ENCODE assay signal across 1 cellular context in the genomic region with DNA sequence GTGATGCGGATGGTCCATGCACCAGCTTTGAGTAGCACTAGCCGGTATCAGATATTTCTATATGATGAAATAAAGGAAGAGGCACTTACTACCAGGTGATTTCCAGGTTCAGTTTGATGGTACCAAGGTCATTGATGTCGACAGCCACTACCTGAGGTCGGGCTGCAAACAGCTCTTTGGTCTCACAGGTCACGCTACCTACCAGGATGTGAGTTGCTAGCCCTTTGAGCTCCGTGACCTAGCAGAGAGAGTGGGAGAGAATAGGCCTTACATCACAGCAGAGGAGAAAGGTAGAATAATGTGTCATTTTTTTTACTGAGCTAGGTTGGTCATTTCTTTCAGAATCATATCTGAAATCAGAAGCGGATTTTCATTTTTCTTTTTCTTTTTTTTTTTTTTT.
A peak's percentile ranks its signal among the peaks of the same experiment; 100 is the strongest.
TF ChIP-seq lines count a peak whose summit lies in the region.

No MANE protein-coding gene starts in this region.

TF ChIP-seq in HepG2, 621 proteins besides CTCF, POLR2A, EP300 and RAD21 (continued from another document):
- peak; percentile 42 for TF ChIP-seq SALL1 (CRISPR knock-in tag; IDR thresholded peaks at IDR 0.05)
